ENCODE assay signal across 19 cellular contexts in genomic region chr3:10290476-10291138, GRCh38. TPM values are rescaled to one million over a fixed set of nuclear protein-coding genes. Genes with fewer than 3 reads are reported as not detected.
A peak's percentile ranks its signal among the peaks of the same experiment; 100 is the strongest.
DNase-seq lines count a peak whose midpoint lies in the region; ATAC-seq, FAIRE-seq and TF ChIP-seq lines count a peak whose summit lies in the region.
"Had no signal": no experiment of that assay in that cellular context is flagged by ENCODE, and none has a peak within 500 bp of the region (broad histone marks: within the 10 kb centered on the region; RNA-seq: fewer than 3 reads in every experiment).

No MANE protein-coding gene starts in this region.

- H3K4me2 ChIP-seq in BLaER1, result peak overlapping the region; percentile 92

- ATAC-seq in T-helper 17 cell, result no peak
- ATAC-seq in T-cell (replicated peaks in 1 of 4), result no peak
- ATAC-seq: HCT116, SK-N-SH treated with all-trans-retinoic acid at 6 μM for 48 hours had no signal

- no peak overlapping the region for H3K4me3 Mint-ChIP-seq in T-helper 17 cell
- H3K4me3 Mint-ChIP-seq in nephron progenitor cell, result no peak overlapping the region
- H3K4me3 Mint-ChIP-seq in T-cell, result no peak overlapping the region

- no peak for FAIRE-seq in GM12891 (lab: Jason Lieb, UNC)

- H3K9me3 ChIP-seq in BLaER1 (no peaks in the 10 kb centered on the region), T-helper 17 cell (ENCODE audit: control insufficient read depth, low read length, poor library complexity, severe bottlenecking) (no peaks in the 10 kb centered on the region)

- CTCF ChIA-PET in T-cell (lab: Charles Lee), result interaction anchor here in 1 of 2 donors (0.8 kb wide), 1 partner anchor 27 kb away, joined by 3 read pairs; no protein-coding TSS in a partner anchor

- peaks cover 6% of the 10 kb centered on the region for H3K36me3 Mint-ChIP-seq in T-helper 17 cell (ENCODE audit: low read depth)
- H3K36me3 Mint-ChIP-seq in nephron progenitor cell (ENCODE audit: low read depth), result peaks cover 22% of the 10 kb centered on the region
- H3K36me3 Mint-ChIP-seq in T-cell, result peaks cover 25% of the 10 kb centered on the region

- no peak for TF ChIP-seq CTCF in nephron progenitor cell (IDR thresholded peaks at IDR 0.05)

- H3K36me3 ChIP-seq in BLaER1, result peaks cover 51% of the 10 kb centered on the region

- no peaks in the 10 kb centered on the region for H4K20me1 ChIP-seq in BLaER1

- H3K4me3 ChIP-seq in BLaER1, result no peak overlapping the region

- H3K9me3 Mint-ChIP-seq in nephron progenitor cell (no peaks in the 10 kb centered on the region), T-cell (no peaks in the 10 kb centered on the region)

- peak overlapping the region; percentile 76 for H3K27ac ChIP-seq in BLaER1
- H3K27ac ChIP-seq in caudate nucleus (ENCODE audit: low read depth, low read length), result no peak overlapping the region

- POLR2A ChIA-PET in T-cell (lab: Charles Lee), result interaction anchor here in 1 of 2 donors (0.6 kb wide), 1 partner anchor 1328 kb away, joined by 3 read pairs; the partner anchor contains the start of gene RAD18

- H3K4me1 Mint-ChIP-seq in T-helper 17 cell, result peaks cover 16% of the 10 kb centered on the region
- H3K4me1 Mint-ChIP-seq in nephron progenitor cell, result peaks cover 39% of the 10 kb centered on the region
- H3K4me1 Mint-ChIP-seq in T-cell, result peaks cover 10 to 21% (median 18%) of the 10 kb centered on the region in 3 donors

- peaks cover 97% of the 10 kb centered on the region for H3K4me1 ChIP-seq in BLaER1

- H3K9ac ChIP-seq in BLaER1, result peak overlapping the region; percentile 36; the same call in 1 of the 2 replicates

- H3K27me3 ChIP-seq in BLaER1, result no peaks in the 10 kb centered on the region

- no peak for TF ChIP-seq POLR2A in GM12891 (IDR thresholded peaks at IDR 0.05; ENCODE audit: low read depth, low read length)

- H3K27me3 Mint-ChIP-seq in T-helper 17 cell (no peaks in the 10 kb centered on the region), nephron progenitor cell (ENCODE audit: low read depth, poor library complexity) (peaks cover 3% of the 10 kb centered on the region), T-cell (no peaks in the 10 kb centered on the region)

- H3K27ac Mint-ChIP-seq in T-helper 17 cell, result peak overlapping the region; percentile 51
- H3K27ac Mint-ChIP-seq in nephron progenitor cell, result peak overlapping the region; percentile 85
- no peak overlapping the region for H3K27ac Mint-ChIP-seq in T-cell

- DNase-seq in GM12891 (ENCODE audit: insufficient read length, low spot score), result no peak
- no peak for DNase-seq in T-helper 17 cell
- DNase-seq in nephron progenitor cell, result no peak
- DNase-seq in NCI-H1092 treated with DMSO at 0.1 percent for 48 hours (lab: John Stamatoyannopoulos, UW), result no peak
- no peak for DNase-seq in NOMO-1 (lab: John Stamatoyannopoulos, UW; ENCODE audit: unreplicated experiment in 2 of 2)
- no peak for DNase-seq in T-cell
- DNase-seq in caudate nucleus (lab: John Stamatoyannopoulos, UW), result no peak
- DNase-seq: COR-L47, DMS153, EL, NCI-H1048, NCI-H146, NCI-H2081 treated with DMSO at 0.1 percent for 48 hours, NCI-H226, SHP77 treated with DMSO at 0.1 percent for 48 hours had no signal

TF ChIP-seq in GM12891, 5 proteins besides CTCF, POLR2A, EP300 and RAD21:
- TF ChIP-seq TAF1 (IDR thresholded peaks at IDR 0.05; ENCODE audit: low read depth, low read length) (no peak), POLR2AphosphoS5 (IDR thresholded peaks at IDR 0.05; ENCODE audit: low read depth, low read length) (peak; percentile 50; the same call in 1 of the 2 replicates), SPI1 (IDR thresholded peaks at IDR 0.05; ENCODE audit: low read depth, low read length) (no peak)

RNA-seq across cellular contexts. Expression of gene GHRL, which starts 2.1 kb away (rescaled TPM):
- polyA plus RNA-seq in GM12891 (2012; ENCODE audit: low read depth, missing spikeins), result 2.4 TPM
- total RNA-seq in T-helper 17 cell (under 1 TPM; 0.73 to 0.85 TPM), T-cell (1 to 10 TPM in 1 of 5 donors, under 1 TPM in 3, not detected in 1; 0.29 to 1.7 (median 0.61) TPM)
- total RNA-seq: MCF 10A had no signal

RNA-seq across cellular contexts. Expression of gene SEC13, which starts 30.3 kb away (rescaled TPM):
- polyA plus RNA-seq in GM12891 (2012; ENCODE audit: low read depth, missing spikeins), result 82.7 TPM
- total RNA-seq in T-helper 17 cell (10 to 100 TPM; 87.0 to 88.0 TPM), T-cell (10 to 100 TPM; 64.4 to 82.4 (median 71.3) TPM)

RNA-seq across cellular contexts. Expression of gene TATDN2, which starts 42.3 kb away (rescaled TPM):
- polyA plus RNA-seq in GM12891 (2012; ENCODE audit: low read depth, missing spikeins), result 21.8 TPM
- 10 to 100 TPM; 56.8 to 63.7 TPM for total RNA-seq in T-helper 17 cell
- total RNA-seq in T-cell, result 10 to 100 TPM; 58.9 to 82.3 (median 79.9) TPM

Comparison
In these comparisons a context has a peak if more than half of its experiments do, and no peak if none do; other contexts are left out.
1. H3K27ac Mint-ChIP-seq: peak in T-helper 17 cell (single experiment) and nephron progenitor cell (single experiment); none in T-cell (0 of 2).